17 cellular contexts compared by ENCODE assay signal in the genomic region with DNA sequence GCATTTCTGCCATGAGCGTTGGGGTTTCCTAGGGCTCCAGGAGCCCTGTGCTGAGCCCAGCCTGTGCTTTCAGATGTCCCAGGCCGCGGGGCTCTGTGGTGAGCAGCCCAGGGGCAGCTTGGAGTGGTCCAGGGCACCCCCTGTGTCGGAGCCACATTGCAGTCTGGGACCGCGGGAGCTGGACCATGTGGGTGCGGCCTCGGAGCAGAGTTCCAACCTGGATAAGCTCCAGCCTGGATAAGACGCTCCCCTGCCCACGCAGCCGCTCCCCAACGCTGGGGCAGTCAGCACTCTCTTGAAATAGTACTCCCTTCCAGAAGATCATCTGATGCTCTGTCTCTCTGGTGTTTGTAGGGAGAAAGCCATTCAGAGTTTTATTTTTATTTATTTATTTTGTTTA.
DNase-seq lines count a peak whose midpoint lies in the region; ATAC-seq, FAIRE-seq and TF ChIP-seq lines count a peak whose summit lies in the region.
"Had no signal": no experiment of that assay in that cellular context is flagged by ENCODE, and none has a peak within 500 bp of the region (broad histone marks: within the 10 kb centered on the region; RNA-seq: fewer than 3 reads in every experiment).

No MANE protein-coding gene starts in this region.

- no peak overlapping the region for H3K9ac ChIP-seq in OCI-LY3 (ENCODE audit: low read length)
- H3K9ac ChIP-seq: BLaER1 treated with 17β-estradiol and CSF1 and Interleukin-3, amounts not matched to agents 10 nM and 100 nM had no signal

- H3K4me2 ChIP-seq in DOHH2 (ENCODE audit: low read length) (peak overlapping the region; percentile 82), OCI-LY3 (ENCODE audit: low read length) (peak overlapping the region; percentile 55)

- intact Hi-C loops in ovary (cut with DNase I), result no loop called here

- no peak for TF ChIP-seq POLR2A in ovary (IDR thresholded peaks at IDR 0.05)

- H3K79me2 ChIP-seq in DOHH2 (ENCODE audit: control insufficient read depth, low read length), result peaks cover 18% of the 10 kb centered on the region
- H3K79me2 ChIP-seq in OCI-LY3 (ENCODE audit: low read length), result no peaks in the 10 kb centered on the region

- 6 to 25% (median 12%) methylated on average over 12 of the region's 12 CpGs for WGBS in ovary, 3 donors

- H3K36me3 ChIP-seq in DOHH2 (ENCODE audit: control insufficient read depth, low read length) (peaks cover 52% of the 10 kb centered on the region), OCI-LY3 (replicated peaks; ENCODE audit: low read depth, low read length) (no peaks in the 10 kb centered on the region), ovary (no peaks in the 10 kb centered on the region), MG63 (no peaks in the 10 kb centered on the region)
- H3K36me3 ChIP-seq: BLaER1 treated with 17β-estradiol and CSF1 and Interleukin-3, amounts not matched to agents 10 nM and 100 nM; prostate gland; tibial artery had no signal

- H3K9me2 ChIP-seq in DOHH2 (replicated peaks; ENCODE audit: control insufficient read depth, low read length), result no peaks in the 10 kb centered on the region

- DNase-seq in frontal cortex (ENCODE audit: low spot score in 2 of 2), result peak; percentile 29 to 64
- peak in 3 of 5 donors; percentile 42 to 64 (median 48) for DNase-seq in ovary
- no peak for DNase-seq in MG63
- DNase-seq: activated B cell treated with CpG ODN at 0.5 μM for 24 hours, DMS79 treated with DMSO at 0.1 percent for 48 hours, IMR-90, NCI-H1105 treated with DMSO at 0.1 percent for 48 hours, NCI-H446 treated with DMSO at 0.1 percent for 48 hours, SW 1271 had no signal

- H3K27ac ChIP-seq in DOHH2 (ENCODE audit: low read depth, low read length) (peak overlapping the region; percentile 99), OCI-LY3 (ENCODE audit: low read length) (no peak overlapping the region), ovary (no peak overlapping the region)
- H3K27ac ChIP-seq: BLaER1 treated with 17β-estradiol and CSF1 and Interleukin-3, amounts not matched to agents 10 nM and 100 nM; prostate gland; tibial artery had no signal

- H3K4me3 ChIP-seq in DOHH2 (ENCODE audit: low read length) (peak overlapping the region; percentile 49), OCI-LY3 (ENCODE audit: low read length) (no peak overlapping the region), ovary (no peak overlapping the region), MG63 (no peak overlapping the region)
- H3K4me3 ChIP-seq: BLaER1 treated with 17β-estradiol and CSF1 and Interleukin-3, amounts not matched to agents 10 nM and 100 nM; prostate gland; tibial artery had no signal

- peaks cover 26% of the 10 kb centered on the region for H3F3A ChIP-seq in DOHH2 (ENCODE audit: control insufficient read depth, insufficient read depth)

- ATAC-seq in HG03378 (IDR thresholded peaks at IDR 0.05; ENCODE audit: unreplicated experiment) (no peak), HG03135 (IDR thresholded peaks at IDR 0.05; ENCODE audit: unreplicated experiment) (no peak), GM21526 (IDR thresholded peaks at IDR 0.05; ENCODE audit: low FRiP score, unreplicated experiment) (no peak)

- H3K9me3 ChIP-seq in DOHH2 (ENCODE audit: control insufficient read depth, insufficient read depth, low read length), result no peaks in the 10 kb centered on the region
- H3K9me3 ChIP-seq in OCI-LY3 (ENCODE audit: insufficient read depth, low read length), result no peaks in the 10 kb centered on the region
- no peaks in the 10 kb centered on the region for H3K9me3 ChIP-seq in ovary
- no peaks in the 10 kb centered on the region for H3K9me3 ChIP-seq in MG63
- H3K9me3 ChIP-seq: BLaER1 treated with 17β-estradiol and CSF1 and Interleukin-3, amounts not matched to agents 10 nM and 100 nM; prostate gland; tibial artery had no signal

- H3K27me3 ChIP-seq in DOHH2 (ENCODE audit: control insufficient read depth, low read length) (no peaks in the 10 kb centered on the region), OCI-LY3 (ENCODE audit: low read depth, low read length) (peaks cover 20% of the 10 kb centered on the region), ovary (no peaks in the 10 kb centered on the region), MG63 (no peaks in the 10 kb centered on the region)

- no peak for FAIRE-seq in frontal cortex (lab: Jason Lieb, UNC)

- H4K20me1 ChIP-seq in DOHH2 (ENCODE audit: control insufficient read depth, insufficient read depth, low read depth, low read length) (no peaks in the 10 kb centered on the region), OCI-LY3 (ENCODE audit: insufficient read depth, low read length) (no peaks in the 10 kb centered on the region)

- no peak for TF ChIP-seq EP300 in ovary (IDR thresholded peaks at IDR 0.05)

- H2AFZ ChIP-seq in OCI-LY3 (ENCODE audit: low read depth, low read length), result no peak overlapping the region

- H3K4me1 ChIP-seq in DOHH2 (ENCODE audit: control insufficient read depth, low read length) (peaks cover 98% of the 10 kb centered on the region), OCI-LY3 (ENCODE audit: low read length) (peaks cover 27% of the 10 kb centered on the region), ovary (ENCODE audit: insufficient read depth) (peaks cover 6% of the 10 kb centered on the region)
- H3K4me1 ChIP-seq: prostate gland, tibial artery had no signal

- no peak for TF ChIP-seq CTCF in DOHH2 (IDR thresholded peaks at IDR 0.05; ENCODE audit: low read depth, low read length, poor library complexity, severe bottlenecking)
- TF ChIP-seq CTCF in OCI-LY3 (IDR thresholded peaks at IDR 0.05; ENCODE audit: low read depth, low read length), result no peak
- no peak for TF ChIP-seq CTCF in ovary (IDR thresholded peaks at IDR 0.05)
